In genomic region chr5:141320225-141321169, GRCh38 we compare ENCODE assay signal across 8 cellular contexts. TPM values are rescaled to one million over a fixed set of nuclear protein-coding genes. Genes with fewer than 3 reads are reported as not detected.
A peak's percentile ranks its signal among the peaks of the same experiment; 100 is the strongest.
DNase-seq lines count a peak whose midpoint lies in the region; ATAC-seq, FAIRE-seq and TF ChIP-seq lines count a peak whose summit lies in the region.

Gene TAF7, minus strand, starts transcription at chr5:141320784. Its CDS starts 740 bp downstream, at chr5:141320044.

- no peak within 1 kb of the TSS for H2BK20ac ChIP-seq in H1 (ENCODE audit: low read length)

- H3K23me2 ChIP-seq in H1 (ENCODE audit: low read depth, low read length): peaks cover 3% of the 10 kb centered on the region

- H3K9ac ChIP-seq in H1 (replicated peaks in 1 of 4; ENCODE audit: extremely low read depth in 1 of 4, low read depth in 3 of 4, low read length in 3 of 4) (peak within 1 kb of the TSS; percentile 93 to 98 (median 96)), mesenchymal stem cell (ENCODE audit: low read length) (peak within 1 kb of the TSS; percentile 98)

- H3K14ac ChIP-seq in H1 (ENCODE audit: insufficient read length): no peak within 1 kb of the TSS
- no peak within 1 kb of the TSS for H3K14ac ChIP-seq in mesenchymal stem cell (ENCODE audit: low read length in 2 of 2)

- H3K27ac ChIP-seq in H1 (ENCODE audit: low read depth, low read length) (peak within 1 kb of the TSS; percentile 95), mesenchymal stem cell (ENCODE audit: low read length, poor library complexity, severe bottlenecking) (peak within 1 kb of the TSS; percentile 97)

- no peak for TF ChIP-seq EP300 in H1 (IDR thresholded peaks at IDR 0.05; ENCODE audit: borderline replicate concordance in 1 of 2, low read depth in 2 of 2, low read length in 2 of 2)

- H4K20me1 ChIP-seq in H1 (replicated peaks in 1 of 2; ENCODE audit: control insufficient read depth in 1 of 2, insufficient read depth in 2 of 2, low read length in 2 of 2): no peaks in the 10 kb centered on the region

- H2BK15ac ChIP-seq in H1 (ENCODE audit: low read length) (no peak within 1 kb of the TSS), mesenchymal stem cell (ENCODE audit: low read depth, poor library complexity, severe bottlenecking) (no peak within 1 kb of the TSS)

- peak; percentile 90 for DNase-seq in Caki2 (ENCODE audit: low read depth)
- DNase-seq in HTR-8/SVneo (ENCODE audit: insufficient read length, low spot score): peak; percentile 81
- DNase-seq in NOMO-1 treated with DMSO at 0.1 percent for 48 hours (lab: John Stamatoyannopoulos, UW; ENCODE audit: unreplicated experiment): peak; percentile 82
- DNase-seq in activated CD8-positive, alpha-beta memory T cell treated with anti-CD3 and anti-CD28 coated beads for 4 hours (ENCODE audit: low read depth in 2 of 2): peak; percentile 85
- DNase-seq in H1 (ENCODE audit: low read depth in 1 of 2, low spot score in 2 of 2): peak; percentile 77 to 95
- peak; percentile 93 for DNase-seq in mesenchymal stem cell
- peak; percentile 85 for DNase-seq in stimulated activated CD8-positive, alpha-beta memory T cell treated with anti-CD3 and anti-CD28 coated beads, Interleukin-12 subunit alpha, Interleukin-12 subunit beta, amount 100 ng/mL, for 4 hours (ENCODE audit: low read depth)

- H2BK5ac ChIP-seq in H1 (ENCODE audit: low read depth, low read length) (peak within 1 kb of the TSS; percentile 93), mesenchymal stem cell (ENCODE audit: low read depth, low read length, poor library complexity, severe bottlenecking) (peak within 1 kb of the TSS; percentile 61)

- peak within 1 kb of the TSS; percentile 96; the same call in 1 of the 2 replicates for H4K8ac ChIP-seq in H1 (ENCODE audit: extremely low read depth, insufficient read depth, low read length)
- H4K8ac ChIP-seq in mesenchymal stem cell (ENCODE audit: low read length): peak within 1 kb of the TSS; percentile 97

- in situ Hi-C loops in Caki2 (cut with HindIII; ENCODE audit: low pct_unique_long_range_greater_than_20kb, low sequenced_read_pairs): no loop called here

- H2AK5ac ChIP-seq in H1 (ENCODE audit: low read depth, low read length) (peak within 1 kb of the TSS; percentile 84; the same call in 1 of the 2 replicates), mesenchymal stem cell (ENCODE audit: low read length, severe bottlenecking) (no peak within 1 kb of the TSS)

- POLR2A ChIA-PET in H1 (lab: Charles Lee; ENCODE audit: partially characterized antibody): interaction anchor here (0.6 to 3.1 kb wide), 23 partner anchors 9 to 299 kb away, joined by 3 to 18 read pairs (median 4); partner anchors contain the start of genes DIAPH1, PCDHB15, PCDHB5 and PCDHGA1

- peak within 1 kb of the TSS; percentile 40 for H4K5ac ChIP-seq in H1 (ENCODE audit: insufficient read length, low read depth, low read length)

- H3K27me3 ChIP-seq in H1 (replicated peaks in 1 of 4; ENCODE audit: control insufficient read depth in 3 of 4, extremely low read depth in 1 of 4, insufficient read depth in 3 of 4, low read length in 3 of 4) (no peaks in the 10 kb centered on the region), mesenchymal stem cell (ENCODE audit: control insufficient read depth in 1 of 2, insufficient read depth in 1 of 2, low read length in 2 of 2) (no peaks in the 10 kb centered on the region)

- H3K23ac ChIP-seq in H1 (ENCODE audit: insufficient read length) (no peak within 1 kb of the TSS), mesenchymal stem cell (ENCODE audit: low read length in 2 of 2) (no peak within 1 kb of the TSS)

- H3K4ac ChIP-seq in H1 (replicated peaks; ENCODE audit: insufficient read length, low read depth, low read length) (peak within 1 kb of the TSS; percentile 92), mesenchymal stem cell (ENCODE audit: low read depth in 1 of 2, low read length in 2 of 2) (peak within 1 kb of the TSS; percentile 30 to 79)

- H4K91ac ChIP-seq in H1 (replicated peaks; ENCODE audit: insufficient read length, low read length) (peak within 1 kb of the TSS; percentile 45), mesenchymal stem cell (ENCODE audit: low read length) (peak within 1 kb of the TSS; percentile 82)

- ATAC-seq in GM21360 (IDR thresholded peaks at IDR 0.05; ENCODE audit: unreplicated experiment): peak; percentile 90

- CTCF ChIA-PET in H1 (lab: Charles Lee; ENCODE audit: partially characterized antibody): interaction anchor here (0.6 to 5.0 kb wide), 56 partner anchors 9 to 297 kb away, joined by 3 to 30 read pairs (median 5); partner anchors contain the start of genes PCDHB12, PCDHB13, PCDHB14 and PCDHB15

- TF ChIP-seq RAD21 in H1 (IDR thresholded peaks at IDR 0.05 in 1 of 2, conservative IDR thresholded peaks at IDR 0.05 in 1 of 2; ENCODE audit: low read depth in 2 of 2, low read length in 2 of 2): peak; percentile 45 to 57

- H3K18ac ChIP-seq in H1 (ENCODE audit: extremely low read depth, low read length) (peak within 1 kb of the TSS; percentile 68), mesenchymal stem cell (ENCODE audit: low read depth in 1 of 2, low read length in 2 of 2) (peak within 1 kb of the TSS; percentile 41 to 97)

- H3K36me3 ChIP-seq in H1 (ENCODE audit: control insufficient read depth in 2 of 4, insufficient read depth in 4 of 4, low read length in 3 of 4) (peaks cover 5 to 27% (median 19%) of the 10 kb centered on the region in 4 experiments; a peak in 6 of 8 replicates), mesenchymal stem cell (ENCODE audit: control insufficient read depth in 1 of 2, insufficient read depth in 2 of 2, low read depth in 1 of 2, low read length in 2 of 2) (peaks cover 11 to 34% of the 10 kb centered on the region in 2 experiments)

- H3K4me1 ChIP-seq in H1 (replicated peaks in 1 of 4; ENCODE audit: control insufficient read depth in 3 of 4, insufficient read depth in 4 of 4, low read length in 3 of 4) (no peaks in the 10 kb centered on the region), mesenchymal stem cell (ENCODE audit: control insufficient read depth, insufficient read depth, low read depth, low read length) (no peaks in the 10 kb centered on the region)

- peak; percentile 77 to 93 (median 80) for TF ChIP-seq CTCF in H1 (IDR thresholded peaks at IDR 0.05; ENCODE audit: control extremely low read depth in 1 of 3, insufficient read depth in 1 of 3, low read depth in 1 of 3, low read length in 3 of 3)

- peak within 1 kb of the TSS; percentile 79 to 99 (median 92) for H3K4me3 ChIP-seq in H1 (ENCODE audit: extremely low read depth in 1 of 4, insufficient read depth in 2 of 4, low read depth in 3 of 4, low read length in 4 of 4)
- peak within 1 kb of the TSS; percentile 63 to 92 for H3K4me3 ChIP-seq in mesenchymal stem cell (ENCODE audit: insufficient read depth in 1 of 2, low read depth in 1 of 2, low read length in 2 of 2)

- FAIRE-seq in HTR-8/SVneo (lab: Jason Lieb, UNC) (peak; percentile 84), H1 (lab: Jason Lieb, UNC) (peak; percentile 79)

- peak; percentile 95 to 98 for TF ChIP-seq POLR2A in H1 (IDR thresholded peaks at IDR 0.05; ENCODE audit: control extremely low read depth in 1 of 2, low read depth in 2 of 2, low read length in 2 of 2)

- H2BK120ac ChIP-seq in H1 (replicated peaks; ENCODE audit: low read depth, low read length): peak within 1 kb of the TSS; percentile 78
- H2BK120ac ChIP-seq in mesenchymal stem cell (ENCODE audit: low read depth, low read length): no peak within 1 kb of the TSS

- H2AFZ ChIP-seq in H1 (ENCODE audit: low read length) (peak within 1 kb of the TSS; percentile 100), mesenchymal stem cell (ENCODE audit: low read depth, low read length) (peak within 1 kb of the TSS; percentile 75)

- no peaks in the 10 kb centered on the region for H3K79me1 ChIP-seq in H1 (ENCODE audit: low read depth, low read length)
- H3K79me1 ChIP-seq in mesenchymal stem cell (replicated peaks; ENCODE audit: low read length, poor library complexity, severe bottlenecking): peaks cover 8% of the 10 kb centered on the region

- H3K4me2 ChIP-seq in H1 (ENCODE audit: insufficient read depth in 1 of 2, low read depth in 2 of 2, low read length in 2 of 2) (peak within 1 kb of the TSS; percentile 66 to 74), mesenchymal stem cell (ENCODE audit: low read length, poor library complexity, severe bottlenecking) (peak within 1 kb of the TSS; percentile 63)

- peaks cover 11 to 25% of the 10 kb centered on the region in 2 experiments for H3K79me2 ChIP-seq in H1 (ENCODE audit: control insufficient read depth in 1 of 2, insufficient read depth in 2 of 2, low read length in 2 of 2)

- H3K9me3 ChIP-seq in H1 (ENCODE audit: insufficient read depth in 2 of 2, low read depth in 1 of 2, low read length in 1 of 2) (peaks cover 22 to 27% of the 10 kb centered on the region in 2 experiments), mesenchymal stem cell (ENCODE audit: control insufficient read depth, low read length) (peaks cover 54% of the 10 kb centered on the region)

- H2BK12ac ChIP-seq in H1 (ENCODE audit: low read depth, low read length) (no peak within 1 kb of the TSS), mesenchymal stem cell (ENCODE audit: low read length in 2 of 2) (no peak within 1 kb of the TSS)

- H3K56ac ChIP-seq in H1 (replicated peaks; ENCODE audit: insufficient read length, low read depth, low read length): peak within 1 kb of the TSS; percentile 83

- WGBS in H1 (ENCODE audit: extremely low coverage in 1 of 2, insufficient coverage in 1 of 2, insufficient read length in 1 of 2, insufficient replicate concordance in 2 of 2, low coverage in 1 of 2, low lambda C conversion rate in 2 of 2, missing lambda C conversion rate in 1 of 2), 2 experiments: 3% methylated on average over 67 of the region's 67 CpGs; no CpG with 5 or more reads in 1 of the 2 experiments
- WGBS in mesenchymal stem cell: under 1% methylated on average over 66 of the region's 67 CpGs

TF ChIP-seq in H1, 55 proteins besides CTCF, POLR2A, EP300 and RAD21 (continues in another document):
- TF ChIP-seq SAP30 (IDR thresholded peaks at IDR 0.05; ENCODE audit: insufficient read depth, insufficient replicate concordance, low read length) (no peak), POLR2AphosphoS5 (IDR thresholded peaks at IDR 0.05; ENCODE audit: low read depth, low read length) (peak; percentile 97), TAF1 (IDR thresholded peaks at IDR 0.05; ENCODE audit: low read depth, low read length) (peak; percentile 98), CBX5 (IDR thresholded peaks at IDR 0.05; ENCODE audit: low read depth, low read length) (no peak), SIX5 (IDR thresholded peaks at IDR 0.05; ENCODE audit: low read depth, low read length) (no peak)

RNA-seq across cellular contexts. Expression of gene TAF7, which starts in this region (rescaled TPM):
- 103 and 109 TPM in 2 replicates for total RNA-seq in Caki2 (2014; rRNA removed; shearing (Covaris generic); ENCODE audit: low replicate concordance)
- total RNA-seq in H1 (2021; fragmentation: NEBNext Ultra II Directional; extraction: Animal tissue kit (Norgen Biotek cat#: 25700)): 99.4 and 101 TPM in 2 replicates
- polyA plus RNA-seq in H1 (2011; rRNA removed): 23.6 and 29.8 TPM in 2 replicates
- polyA plus RNA-seq in H1 (2011; cell fraction: cytosol; rRNA removed): 59.1 TPM
- 18.9 TPM for polyA plus RNA-seq in H1 (2011; cell fraction: nucleus; rRNA removed)
- polyA plus RNA-seq in H1 (2012, experiment 1 of 2): 72.0 to 101 TPM (median 74.3 TPM) in 4 replicates
- polyA plus RNA-seq in H1 (2012, experiment 2 of 2): 8.9 TPM
- polyA plus RNA-seq in H1 (2013, experiment 1 of 2): 91.1 TPM
- 84.5 TPM for polyA plus RNA-seq in H1 (2013, experiment 2 of 2)
- polyA minus RNA-seq in H1 (2011; rRNA and poly(A)+ RNA removed): 28.3 and 31.6 TPM in 2 replicates
- polyA minus RNA-seq in H1 (2011; cell fraction: cytosol; rRNA and poly(A)+ RNA removed): 22.8 TPM
- 35.6 TPM for polyA minus RNA-seq in H1 (2011; cell fraction: nucleus; rRNA and poly(A)+ RNA removed)
- 68.0 TPM for polyA plus RNA-seq in mesenchymal stem cell (2013, experiment 1 of 2)
- 69.2 TPM for polyA plus RNA-seq in mesenchymal stem cell (2013, experiment 2 of 2)

Comparison
In these comparisons a context has a peak if more than half of its experiments do, and no peak if none do; other contexts are left out.
1. Peak in every context shown above with its lines: DNase-seq, ATAC-seq, H3K4me3 ChIP-seq and H3K27ac ChIP-seq.